Comparison of ENCODE assay signal across 1 cellular context in the genomic region with DNA sequence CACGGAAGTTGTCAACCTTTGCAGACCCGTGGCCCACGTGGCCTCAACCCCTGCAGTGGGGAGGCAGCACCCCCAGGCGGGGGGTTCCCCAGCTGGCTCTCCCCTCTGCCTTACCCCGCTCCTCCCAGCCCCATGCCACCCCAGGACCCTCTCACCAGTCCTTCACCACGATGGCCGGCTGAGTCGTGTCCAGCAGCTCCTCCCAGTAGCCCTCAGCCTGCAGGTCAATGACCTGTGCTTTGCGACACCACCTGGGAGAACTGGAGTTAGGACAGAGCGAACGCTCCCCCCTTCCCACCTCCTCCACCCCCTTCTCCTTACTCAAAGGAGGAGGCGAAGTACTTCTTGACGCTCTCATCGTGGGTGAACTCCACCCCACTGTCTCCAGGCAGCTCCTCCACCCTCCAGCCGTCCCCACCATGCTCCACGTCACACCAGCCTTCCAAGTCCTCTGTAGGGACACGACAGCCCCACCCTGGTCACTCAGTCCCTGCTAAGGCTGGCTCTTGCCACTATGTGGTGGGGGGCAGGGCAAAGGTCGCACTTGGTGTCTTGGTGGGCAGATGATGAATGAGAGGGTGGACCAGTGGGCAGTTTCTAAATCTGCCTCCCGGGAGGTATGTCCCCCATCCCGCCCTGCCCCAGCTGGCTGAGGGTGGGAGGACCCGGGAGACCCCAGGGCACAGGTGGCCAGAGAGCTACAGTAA.
TF ChIP-seq lines count a peak whose summit lies in the region.

No MANE protein-coding gene starts in this region.

TF ChIP-seq in liver, 16 proteins besides CTCF, POLR2A, EP300 and RAD21 (continued from another document):
- TF ChIP-seq RXRA (IDR thresholded peaks at IDR 0.05) (peak; percentile 89 to 96), GABPA (IDR thresholded peaks at IDR 0.05 in 1 of 2, conservative IDR thresholded peaks at IDR 0.05 in 1 of 2) (no peak), ATF3 (IDR thresholded peaks at IDR 0.05) (no peak), JUND (IDR thresholded peaks at IDR 0.05) (no peak), ZBTB33 (IDR thresholded peaks at IDR 0.05) (no peak), TAF1 (conservative IDR thresholded peaks at IDR 0.05) (no peak)
- TF ChIP-seq, protein P1, sequence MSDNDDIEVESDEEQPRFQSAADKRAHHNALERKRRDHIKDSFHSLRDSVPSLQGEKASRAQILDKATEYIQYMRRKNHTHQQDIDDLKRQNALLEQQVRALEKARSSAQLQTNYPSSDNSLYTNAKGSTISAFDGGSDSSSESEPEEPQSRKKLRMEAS (IDR thresholded peaks at IDR 0.05) = no peak
- TF ChIP-seq, protein P2, sequence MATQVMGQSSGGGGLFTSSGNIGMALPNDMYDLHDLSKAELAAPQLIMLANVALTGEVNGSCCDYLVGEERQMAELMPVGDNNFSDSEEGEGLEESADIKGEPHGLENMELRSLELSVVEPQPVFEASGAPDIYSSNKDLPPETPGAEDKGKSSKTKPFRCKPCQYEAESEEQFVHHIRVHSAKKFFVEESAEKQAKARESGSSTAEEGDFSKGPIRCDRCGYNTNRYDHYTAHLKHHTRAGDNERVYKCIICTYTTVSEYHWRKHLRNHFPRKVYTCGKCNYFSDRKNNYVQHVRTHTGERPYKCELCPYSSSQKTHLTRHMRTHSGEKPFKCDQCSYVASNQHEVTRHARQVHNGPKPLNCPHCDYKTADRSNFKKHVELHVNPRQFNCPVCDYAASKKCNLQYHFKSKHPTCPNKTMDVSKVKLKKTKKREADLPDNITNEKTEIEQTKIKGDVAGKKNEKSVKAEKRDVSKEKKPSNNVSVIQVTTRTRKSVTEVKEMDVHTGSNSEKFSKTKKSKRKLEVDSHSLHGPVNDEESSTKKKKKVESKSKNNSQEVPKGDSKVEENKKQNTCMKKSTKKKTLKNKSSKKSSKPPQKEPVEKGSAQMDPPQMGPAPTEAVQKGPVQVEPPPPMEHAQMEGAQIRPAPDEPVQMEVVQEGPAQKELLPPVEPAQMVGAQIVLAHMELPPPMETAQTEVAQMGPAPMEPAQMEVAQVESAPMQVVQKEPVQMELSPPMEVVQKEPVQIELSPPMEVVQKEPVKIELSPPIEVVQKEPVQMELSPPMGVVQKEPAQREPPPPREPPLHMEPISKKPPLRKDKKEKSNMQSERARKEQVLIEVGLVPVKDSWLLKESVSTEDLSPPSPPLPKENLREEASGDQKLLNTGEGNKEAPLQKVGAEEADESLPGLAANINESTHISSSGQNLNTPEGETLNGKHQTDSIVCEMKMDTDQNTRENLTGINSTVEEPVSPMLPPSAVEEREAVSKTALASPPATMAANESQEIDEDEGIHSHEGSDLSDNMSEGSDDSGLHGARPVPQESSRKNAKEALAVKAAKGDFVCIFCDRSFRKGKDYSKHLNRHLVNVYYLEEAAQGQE (IDR thresholded peaks at IDR 0.05) = no peak
